8 cellular contexts compared by ENCODE assay signal in genomic region chr12:88052686-88053085, GRCh38. TPM values are rescaled to one million over a fixed set of nuclear protein-coding genes. Genes with fewer than 3 reads are reported as not detected.
DNase-seq lines count a peak whose midpoint lies in the region; ATAC-seq and TF ChIP-seq lines count a peak whose summit lies in the region.

No MANE protein-coding gene starts in this region.

- H2AFZ ChIP-seq in OCI-LY3 (ENCODE audit: low read depth, low read length): no peak overlapping the region

- H3K27ac ChIP-seq in OCI-LY3 (ENCODE audit: low read length) (no peak overlapping the region), dorsolateral prefrontal cortex (peak overlapping the region in 22 of 59 donors; percentile 1 to 46 (median 20)), tibial artery (no peak overlapping the region)

- no peaks in the 10 kb centered on the region for H3K4me1 Mint-ChIP-seq in neural crest cell

- H3K27ac Mint-ChIP-seq in neural crest cell (ENCODE audit: unreplicated experiment): no peak overlapping the region

- H3K9me3 Mint-ChIP-seq in neural crest cell: no peaks in the 10 kb centered on the region

- no peaks in the 10 kb centered on the region for H3K9me3 ChIP-seq in OCI-LY3 (ENCODE audit: insufficient read depth, low read length)
- H3K9me3 ChIP-seq in tibial artery: no peaks in the 10 kb centered on the region

- H3K4me3 Mint-ChIP-seq in neural crest cell: no peak overlapping the region

- no peak overlapping the region for H3K9ac ChIP-seq in OCI-LY3 (ENCODE audit: low read length)

- no peaks in the 10 kb centered on the region for H3K27me3 ChIP-seq in OCI-LY3 (ENCODE audit: low read depth, low read length)
- H3K27me3 ChIP-seq in dorsolateral prefrontal cortex: no peaks in the 10 kb centered on the region
- H3K27me3 ChIP-seq in tibial artery: no peaks in the 10 kb centered on the region

- H3K27me3 Mint-ChIP-seq in neural crest cell (ENCODE audit: low read depth): no peaks in the 10 kb centered on the region

- H3K4me2 ChIP-seq in OCI-LY3 (ENCODE audit: low read length): no peak overlapping the region

- TF ChIP-seq CTCF in AG09319 (IDR thresholded peaks at IDR 0.05; ENCODE audit: low read depth, low read length) (peak; percentile 60), GM13977 (IDR thresholded peaks at IDR 0.05; ENCODE audit: extremely low read depth, insufficient read depth, missing control alignments) (peak; percentile 58), OCI-LY3 (IDR thresholded peaks at IDR 0.05; ENCODE audit: low read depth, low read length) (peak; percentile 63), dorsolateral prefrontal cortex (IDR thresholded peaks at IDR 0.05 in 54 of 56, conservative IDR thresholded peaks at IDR 0.05 in 2 of 56; ENCODE audit: low read depth in 1 of 56, partially characterized antibody in 56 of 56) (peak in 53 of 56 donors; percentile 34 to 75 (median 54)), neural crest cell (conservative IDR thresholded peaks at IDR 0.05) (peak; percentile 62), tibial artery (IDR thresholded peaks at IDR 0.05) (peak in 1 of 2 experiments; percentile 20)

- intact Hi-C loops in dorsolateral prefrontal cortex (cut with DNase I) (no loop called here), tibial artery (cut with DNase I; ENCODE audit: low total_unique reads) (no loop called here)

- in situ Hi-C loops in GM13977 (cut with MboI; ENCODE audit: low pct_unique_long_range_greater_than_20kb, low sequenced_read_pairs, unreplicated experiment): no loop called here

- H4K20me1 ChIP-seq in OCI-LY3 (ENCODE audit: insufficient read depth, low read length): no peaks in the 10 kb centered on the region

- ATAC-seq in HG03460 (IDR thresholded peaks at IDR 0.05; ENCODE audit: unreplicated experiment): peak; percentile 63

- H3K4me1 ChIP-seq in OCI-LY3 (ENCODE audit: low read length): no peaks in the 10 kb centered on the region
- H3K4me1 ChIP-seq in tibial artery: no peaks in the 10 kb centered on the region

- peaks cover 17% of the 10 kb centered on the region for H3K36me3 Mint-ChIP-seq in neural crest cell (ENCODE audit: low read depth)

- H3K79me2 ChIP-seq in OCI-LY3 (ENCODE audit: low read length): no peaks in the 10 kb centered on the region

- H3K36me3 ChIP-seq in OCI-LY3 (replicated peaks; ENCODE audit: low read depth, low read length) (peaks cover 44% of the 10 kb centered on the region), tibial artery (peaks cover 27 to 53% (median 36%) of the 10 kb centered on the region in 3 donors)

- DNase-seq in AG09319 (ENCODE audit: extremely low read depth, low read depth) (no peak), GM13977 (ENCODE audit: low spot score) (no peak), dorsolateral prefrontal cortex (peak in 6 of 10 donors; percentile 33 to 55 (median 40)), neural crest cell (ENCODE audit: low read depth, low spot score) (peak; percentile 19), tibial artery (no peak)
- DNase-seq in activated CD4-positive, CD25-positive, alpha-beta regulatory T cell treated with anti-CD3 and anti-CD28 coated beads, Interleukin-2, amount 50 U/mL, for 72 hours: no peak

- H3K4me3 ChIP-seq in OCI-LY3 (ENCODE audit: low read length): no peak overlapping the region
- no peak overlapping the region for H3K4me3 ChIP-seq in dorsolateral prefrontal cortex
- H3K4me3 ChIP-seq in tibial artery: no peak overlapping the region

RNA-seq across cellular contexts. Expression of gene C12orf50, which starts 23.5 kb away (rescaled TPM):
- 1 to 10 TPM in 7 of 120 experiments, under 1 TPM in 109, not detected in 4; 0.13 to 1.3 (median 0.44) TPM for total RNA-seq in dorsolateral prefrontal cortex
- 0.30 and 0.37 TPM in 2 replicates for total RNA-seq in neural crest cell

Comparison
In these comparisons a context has a peak if more than half of its experiments do, and no peak if none do; other contexts are left out.
1. DNase-seq: peak in dorsolateral prefrontal cortex (6 of 10) and neural crest cell (single experiment); none in AG09319 (single experiment), GM13977 (single experiment), activated CD4-positive, CD25-positive, alpha-beta regulatory T cell treated with anti-CD3 and anti-CD28 coated beads, Interleukin-2, amount 50 U/mL, for 72 hours (single experiment) and tibial artery (0 of 2).